1 cellular context compared by ENCODE assay signal in genomic region chr9:110256392-110257096, GRCh38.
TF ChIP-seq lines count a peak whose summit lies in the region.

Gene TXN (minus strand): TSS chr9:110256507. CDS start chr9:110256435, 72 bp downstream.

TF ChIP-seq in K562, 482 proteins besides CTCF, POLR2A, EP300 and RAD21 (continued from another document and continues in another):
- TF ChIP-seq CUX1 (CRISPR knock-in tag; IDR thresholded peaks at IDR 0.05): no peak
- no peak for TF ChIP-seq ZNF41 (CRISPR knock-in tag; conservative IDR thresholded peaks at IDR 0.05)
- no peak for TF ChIP-seq ZNF717 (CRISPR knock-in tag; IDR thresholded peaks at IDR 0.05)
- TF ChIP-seq ZNF561 (CRISPR knock-in tag; conservative IDR thresholded peaks at IDR 0.05): no peak
- TF ChIP-seq, protein P1, sequence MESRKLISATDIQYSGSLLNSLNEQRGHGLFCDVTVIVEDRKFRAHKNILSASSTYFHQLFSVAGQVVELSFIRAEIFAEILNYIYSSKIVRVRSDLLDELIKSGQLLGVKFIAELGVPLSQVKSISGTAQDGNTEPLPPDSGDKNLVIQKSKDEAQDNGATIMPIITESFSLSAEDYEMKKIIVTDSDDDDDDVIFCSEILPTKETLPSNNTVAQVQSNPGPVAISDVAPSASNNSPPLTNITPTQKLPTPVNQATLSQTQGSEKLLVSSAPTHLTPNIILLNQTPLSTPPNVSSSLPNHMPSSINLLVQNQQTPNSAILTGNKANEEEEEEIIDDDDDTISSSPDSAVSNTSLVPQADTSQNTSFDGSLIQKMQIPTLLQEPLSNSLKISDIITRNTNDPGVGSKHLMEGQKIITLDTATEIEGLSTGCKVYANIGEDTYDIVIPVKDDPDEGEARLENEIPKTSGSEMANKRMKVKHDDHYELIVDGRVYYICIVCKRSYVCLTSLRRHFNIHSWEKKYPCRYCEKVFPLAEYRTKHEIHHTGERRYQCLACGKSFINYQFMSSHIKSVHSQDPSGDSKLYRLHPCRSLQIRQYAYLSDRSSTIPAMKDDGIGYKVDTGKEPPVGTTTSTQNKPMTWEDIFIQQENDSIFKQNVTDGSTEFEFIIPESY (CRISPR knock-in tag; IDR thresholded peaks at IDR 0.05): no peak; the same call in 1 of the 2 replicates
- peak; percentile 51 for TF ChIP-seq PRDM10 (IDR thresholded peaks at IDR 0.05; ENCODE audit: partially characterized antibody)
- TF ChIP-seq, protein P2, sequence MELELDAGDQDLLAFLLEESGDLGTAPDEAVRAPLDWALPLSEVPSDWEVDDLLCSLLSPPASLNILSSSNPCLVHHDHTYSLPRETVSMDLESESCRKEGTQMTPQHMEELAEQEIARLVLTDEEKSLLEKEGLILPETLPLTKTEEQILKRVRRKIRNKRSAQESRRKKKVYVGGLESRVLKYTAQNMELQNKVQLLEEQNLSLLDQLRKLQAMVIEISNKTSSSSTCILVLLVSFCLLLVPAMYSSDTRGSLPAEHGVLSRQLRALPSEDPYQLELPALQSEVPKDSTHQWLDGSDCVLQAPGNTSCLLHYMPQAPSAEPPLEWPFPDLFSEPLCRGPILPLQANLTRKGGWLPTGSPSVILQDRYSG (tag; conservative IDR thresholded peaks at IDR 0.05; ENCODE audit: low read depth): no peak
- no peak for TF ChIP-seq SIX5 (IDR thresholded peaks at IDR 0.05; ENCODE audit: borderline replicate concordance in 1 of 2, insufficient read depth in 1 of 2, low read depth in 1 of 2, low read length in 2 of 2)
- TF ChIP-seq TEAD4 (IDR thresholded peaks at IDR 0.05; ENCODE audit: low read length): peak; percentile 42
- no peak for TF ChIP-seq TEAD4 (CRISPR knock-in tag; IDR thresholded peaks at IDR 0.05; ENCODE audit: borderline replicate concordance)
- TF ChIP-seq MCM2 (IDR thresholded peaks at IDR 0.05; ENCODE audit: low read depth): no peak
- peak; percentile 80 for TF ChIP-seq RAD51 (IDR thresholded peaks at IDR 0.05; ENCODE audit: borderline replicate concordance, low read depth)
- TF ChIP-seq ZFP36 (IDR thresholded peaks at IDR 0.05; ENCODE audit: low read depth, low read length, partially characterized antibody): no peak
- peak; percentile 50 for TF ChIP-seq NEUROD1 (IDR thresholded peaks at IDR 0.05; ENCODE audit: borderline replicate concordance, low read depth, low read length, partially characterized antibody)
- no peak for TF ChIP-seq XRCC3 (IDR thresholded peaks at IDR 0.05)
- TF ChIP-seq RFX7 (CRISPR knock-in tag; IDR thresholded peaks at IDR 0.05): no peak
- no peak for TF ChIP-seq MCM5 (IDR thresholded peaks at IDR 0.05; ENCODE audit: low read depth)
- no peak for TF ChIP-seq HES1 (IDR thresholded peaks at IDR 0.05; ENCODE audit: low read depth)
- TF ChIP-seq, protein P3, sequence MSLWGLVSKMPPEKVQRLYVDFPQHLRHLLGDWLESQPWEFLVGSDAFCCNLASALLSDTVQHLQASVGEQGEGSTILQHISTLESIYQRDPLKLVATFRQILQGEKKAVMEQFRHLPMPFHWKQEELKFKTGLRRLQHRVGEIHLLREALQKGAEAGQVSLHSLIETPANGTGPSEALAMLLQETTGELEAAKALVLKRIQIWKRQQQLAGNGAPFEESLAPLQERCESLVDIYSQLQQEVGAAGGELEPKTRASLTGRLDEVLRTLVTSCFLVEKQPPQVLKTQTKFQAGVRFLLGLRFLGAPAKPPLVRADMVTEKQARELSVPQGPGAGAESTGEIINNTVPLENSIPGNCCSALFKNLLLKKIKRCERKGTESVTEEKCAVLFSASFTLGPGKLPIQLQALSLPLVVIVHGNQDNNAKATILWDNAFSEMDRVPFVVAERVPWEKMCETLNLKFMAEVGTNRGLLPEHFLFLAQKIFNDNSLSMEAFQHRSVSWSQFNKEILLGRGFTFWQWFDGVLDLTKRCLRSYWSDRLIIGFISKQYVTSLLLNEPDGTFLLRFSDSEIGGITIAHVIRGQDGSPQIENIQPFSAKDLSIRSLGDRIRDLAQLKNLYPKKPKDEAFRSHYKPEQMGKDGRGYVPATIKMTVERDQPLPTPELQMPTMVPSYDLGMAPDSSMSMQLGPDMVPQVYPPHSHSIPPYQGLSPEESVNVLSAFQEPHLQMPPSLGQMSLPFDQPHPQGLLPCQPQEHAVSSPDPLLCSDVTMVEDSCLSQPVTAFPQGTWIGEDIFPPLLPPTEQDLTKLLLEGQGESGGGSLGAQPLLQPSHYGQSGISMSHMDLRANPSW (CRISPR knock-in tag; IDR thresholded peaks at IDR 0.05): no peak
- TF ChIP-seq PHF20 (IDR thresholded peaks at IDR 0.05; ENCODE audit: partially characterized antibody): peak; percentile 41
- no peak for TF ChIP-seq SAP30 (IDR thresholded peaks at IDR 0.05; ENCODE audit: borderline replicate concordance, insufficient read depth, low read depth, low read length, poor library complexity, severe bottlenecking)
- TF ChIP-seq, protein P4, sequence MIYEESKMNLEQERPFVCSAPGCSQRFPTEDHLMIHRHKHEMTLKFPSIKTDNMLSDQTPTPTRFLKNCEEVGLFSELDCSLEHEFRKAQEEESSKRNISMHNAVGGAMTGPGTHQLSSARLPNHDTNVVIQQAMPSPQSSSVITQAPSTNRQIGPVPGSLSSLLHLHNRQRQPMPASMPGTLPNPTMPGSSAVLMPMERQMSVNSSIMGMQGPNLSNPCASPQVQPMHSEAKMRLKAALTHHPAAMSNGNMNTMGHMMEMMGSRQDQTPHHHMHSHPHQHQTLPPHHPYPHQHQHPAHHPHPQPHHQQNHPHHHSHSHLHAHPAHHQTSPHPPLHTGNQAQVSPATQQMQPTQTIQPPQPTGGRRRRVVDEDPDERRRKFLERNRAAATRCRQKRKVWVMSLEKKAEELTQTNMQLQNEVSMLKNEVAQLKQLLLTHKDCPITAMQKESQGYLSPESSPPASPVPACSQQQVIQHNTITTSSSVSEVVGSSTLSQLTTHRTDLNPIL (CRISPR knock-in tag; IDR thresholded peaks at IDR 0.05): no peak
- 0 out of 2 replicates have a peak, but pooled peaks have one; percentile 35 for TF ChIP-seq ZBTB7A (IDR thresholded peaks at IDR 0.05; ENCODE audit: borderline replicate concordance, control insufficient read depth, low read depth, low read length)
- TF ChIP-seq RNF2 (IDR thresholded peaks at IDR 0.05): peak; percentile 71
- peak; percentile 85; the same call in 1 of the 2 replicates for TF ChIP-seq KLF6 (CRISPR knock-in tag; IDR thresholded peaks at IDR 0.05; ENCODE audit: borderline replicate concordance)
- TF ChIP-seq SIRT6 (IDR thresholded peaks at IDR 0.05; ENCODE audit: low read depth, low read length): no peak
- TF ChIP-seq ARID2 (IDR thresholded peaks at IDR 0.05): no peak
- no peak for TF ChIP-seq ZC3H8 (IDR thresholded peaks at IDR 0.05)
- TF ChIP-seq PPARD (CRISPR knock-in tag; IDR thresholded peaks at IDR 0.05): no peak
- TF ChIP-seq, protein P5, sequence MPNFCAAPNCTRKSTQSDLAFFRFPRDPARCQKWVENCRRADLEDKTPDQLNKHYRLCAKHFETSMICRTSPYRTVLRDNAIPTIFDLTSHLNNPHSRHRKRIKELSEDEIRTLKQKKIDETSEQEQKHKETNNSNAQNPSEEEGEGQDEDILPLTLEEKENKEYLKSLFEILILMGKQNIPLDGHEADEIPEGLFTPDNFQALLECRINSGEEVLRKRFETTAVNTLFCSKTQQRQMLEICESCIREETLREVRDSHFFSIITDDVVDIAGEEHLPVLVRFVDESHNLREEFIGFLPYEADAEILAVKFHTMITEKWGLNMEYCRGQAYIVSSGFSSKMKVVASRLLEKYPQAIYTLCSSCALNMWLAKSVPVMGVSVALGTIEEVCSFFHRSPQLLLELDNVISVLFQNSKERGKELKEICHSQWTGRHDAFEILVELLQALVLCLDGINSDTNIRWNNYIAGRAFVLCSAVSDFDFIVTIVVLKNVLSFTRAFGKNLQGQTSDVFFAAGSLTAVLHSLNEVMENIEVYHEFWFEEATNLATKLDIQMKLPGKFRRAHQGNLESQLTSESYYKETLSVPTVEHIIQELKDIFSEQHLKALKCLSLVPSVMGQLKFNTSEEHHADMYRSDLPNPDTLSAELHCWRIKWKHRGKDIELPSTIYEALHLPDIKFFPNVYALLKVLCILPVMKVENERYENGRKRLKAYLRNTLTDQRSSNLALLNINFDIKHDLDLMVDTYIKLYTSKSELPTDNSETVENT (CRISPR knock-in tag; IDR thresholded peaks at IDR 0.05): peak; percentile 54; the same call in 1 of the 2 replicates
- TF ChIP-seq CC2D1A (IDR thresholded peaks at IDR 0.05): no peak
- TF ChIP-seq ZBTB34 (CRISPR knock-in tag; IDR thresholded peaks at IDR 0.05): no peak
- no peak for TF ChIP-seq NR2F6 (CRISPR knock-in tag; IDR thresholded peaks at IDR 0.05)
- peak; percentile 79 for TF ChIP-seq GABPA (tag; conservative IDR thresholded peaks at IDR 0.05; ENCODE audit: low read depth)
- no peak; the same call in 1 of the 2 replicates for TF ChIP-seq TAL1 (IDR thresholded peaks at IDR 0.05)
